Comparison of ENCODE assay signal across 15 cellular contexts in genomic region chr10:72186213-72186612, GRCh38. TPM values are rescaled to one million over a fixed set of nuclear protein-coding genes. Genes with fewer than 3 reads are reported as not detected.
DNase-seq lines count a peak whose midpoint lies in the region; ATAC-seq, FAIRE-seq and TF ChIP-seq lines count a peak whose summit lies in the region.
"Had no signal": no experiment of that assay in that cellular context is flagged by ENCODE, and none has a peak within 500 bp of the region (broad histone marks: within the 10 kb centered on the region; RNA-seq: fewer than 3 reads in every experiment).

No MANE protein-coding gene starts in this region.

- no peak overlapping the region for H4K12ac ChIP-seq in trophoblast cell (ENCODE audit: low read depth, low read length)

- H3K9me3 ChIP-seq in right lobe of liver (no peaks in the 10 kb centered on the region), HepG2 (ENCODE audit: low read length) (no peaks in the 10 kb centered on the region), gastroesophageal sphincter (no peaks in the 10 kb centered on the region), trophoblast cell (ENCODE audit: insufficient read depth, low read depth, low read length) (peaks cover 2% of the 10 kb centered on the region)
- H3K9me3 ChIP-seq: HAP-1 had no signal

- H3K18ac ChIP-seq in trophoblast cell (ENCODE audit: low read length): no peak overlapping the region

- peak overlapping the region; percentile 3 to 75 (median 48) for H3K27ac ChIP-seq in right lobe of liver
- H3K27ac ChIP-seq in HepG2 (ENCODE audit: extremely low read length, insufficient read depth, low read length): no peak overlapping the region
- peak overlapping the region; percentile 74 to 78 (median 75) for H3K27ac ChIP-seq in gastroesophageal sphincter
- no peak overlapping the region for H3K27ac ChIP-seq in trophoblast cell (ENCODE audit: low read depth, low read length)
- H3K27ac ChIP-seq: neutrophil had no signal

- TF ChIP-seq EP300 in HepG2 (IDR thresholded peaks at IDR 0.05; ENCODE audit: low read depth in 2 of 2, low read length in 2 of 2) (no peak), HepG2 (CRISPR knock-in tag; IDR thresholded peaks at IDR 0.05; ENCODE audit: borderline replicate concordance) (no peak), gastroesophageal sphincter (IDR thresholded peaks at IDR 0.05) (no peak)

- no peaks in the 10 kb centered on the region for H3K27me3 Mint-ChIP-seq in chondrocyte (ENCODE audit: low read depth)

- H2BK120ac ChIP-seq in trophoblast cell (ENCODE audit: insufficient read depth, low read length, poor library complexity): no peak overlapping the region

- CTCF ChIA-PET in HepG2 (lab: Yijun Ruan, JAX; ENCODE audit: low intra/inter-chr PET ratio, low total read pairs): no interaction called here

- no peaks in the 10 kb centered on the region for H3K27me3 ChIP-seq in right lobe of liver
- no peaks in the 10 kb centered on the region for H3K27me3 ChIP-seq in HepG2 (ENCODE audit: control insufficient read depth in 1 of 2, insufficient read depth in 2 of 2, low read length in 2 of 2)
- no peaks in the 10 kb centered on the region for H3K27me3 ChIP-seq in gastroesophageal sphincter
- H3K27me3 ChIP-seq in trophoblast cell (ENCODE audit: insufficient read depth, low read length): no peaks in the 10 kb centered on the region
- H3K27me3 ChIP-seq: neutrophil had no signal

- FAIRE-seq in HepG2 (lab: Jason Lieb, UNC): no peak
- FAIRE-seq: G401.6 had no signal

- no peak overlapping the region for H2BK5ac ChIP-seq in trophoblast cell (ENCODE audit: low read depth, low read length, poor library complexity)

- H3K4me1 ChIP-seq in right lobe of liver: no peaks in the 10 kb centered on the region
- no peaks in the 10 kb centered on the region for H3K4me1 ChIP-seq in HepG2 (ENCODE audit: insufficient read depth, low read length)
- H3K4me1 ChIP-seq in gastroesophageal sphincter: peaks cover 0 to 5% (median 0%) of the 10 kb centered on the region in 3 donors
- H3K4me1 ChIP-seq in trophoblast cell (ENCODE audit: control insufficient read depth in 1 of 2, insufficient read depth in 2 of 2, low read length in 2 of 2): no peaks in the 10 kb centered on the region
- H3K4me1 ChIP-seq: HAP-1 had no signal

- no peaks in the 10 kb centered on the region for H3K79me1 ChIP-seq in trophoblast cell (ENCODE audit: low read length)

- no peak overlapping the region for H3K4me2 ChIP-seq in HepG2 (ENCODE audit: low read depth, low read length)
- no peak overlapping the region for H3K4me2 ChIP-seq in trophoblast cell (ENCODE audit: low read length)

- H3K36me3 ChIP-seq in right lobe of liver (no peaks in the 10 kb centered on the region), HepG2 (replicated peaks in 1 of 2; ENCODE audit: control insufficient read depth in 1 of 2, insufficient read depth in 2 of 2, low read length in 2 of 2) (peaks cover 0 to 5% of the 10 kb centered on the region in 2 experiments; a peak in 1 of 5 replicates), gastroesophageal sphincter (peaks cover 0 to 52% of the 10 kb centered on the region in 2 donors), trophoblast cell (ENCODE audit: control insufficient read depth in 1 of 2, insufficient read depth in 2 of 2, low read length in 2 of 2) (peaks cover 5 to 9% of the 10 kb centered on the region in 2 experiments)
- H3K36me3 ChIP-seq: HAP-1 had no signal

- intact Hi-C loops in right lobe of liver (cut with DNase I): no loop called here
- intact Hi-C loops in HepG2 (cut with micrococcal nuclease; ENCODE audit: unreplicated experiment): no loop called here

- H3K4me3 Mint-ChIP-seq in chondrocyte (ENCODE audit: unreplicated experiment): no peak overlapping the region

- peaks cover 10% of the 10 kb centered on the region for H3K9me3 Mint-ChIP-seq in chondrocyte (ENCODE audit: low read depth)

- H4K8ac ChIP-seq in trophoblast cell (ENCODE audit: low read depth, low read length): no peak overlapping the region

- in situ Hi-C loops in HepG2 (cut with HindIII; ENCODE audit: extremely low pct_ligation_motif_present, low pct_unique_long_range_greater_than_20kb): no loop called here

- H2BK12ac ChIP-seq in trophoblast cell (ENCODE audit: low read length): no peak overlapping the region

- no peak overlapping the region for H3K23ac ChIP-seq in trophoblast cell (ENCODE audit: low read length)

- no TSS peak for BruUV-seq in HepG2 (replicated peaks; lab: Mats Ljungman, UMichigan)

- TF ChIP-seq CTCF in right lobe of liver (IDR thresholded peaks at IDR 0.05) (no peak), HepG2 (CRISPR knock-in tag; IDR thresholded peaks at IDR 0.05) (no peak), gastroesophageal sphincter (IDR thresholded peaks at IDR 0.05) (no peak), chondrocyte (IDR thresholded peaks at IDR 0.05) (no peak)

- peak in 2 of 4 donors; percentile 13 to 43 for ATAC-seq in right lobe of liver
- ATAC-seq in HepG2: no peak
- ATAC-seq in gastroesophageal sphincter: peak; percentile 81
- no peak for ATAC-seq in GM18858 (IDR thresholded peaks at IDR 0.05; ENCODE audit: unreplicated experiment)
- no peak for ATAC-seq in HG03139 (IDR thresholded peaks at IDR 0.05; ENCODE audit: unreplicated experiment)

- peaks cover 17% of the 10 kb centered on the region for H3K36me3 Mint-ChIP-seq in chondrocyte (ENCODE audit: low read depth)

- POLR2A ChIA-PET in HepG2 (lab: Yijun Ruan, JAX): no interaction called here

- H2AK5ac ChIP-seq in trophoblast cell (ENCODE audit: low read length): no peak overlapping the region

- DNase-seq in right lobe of liver (no peak), HepG2 (ENCODE audit: low spot score) (no peak), trophoblast cell (peak; percentile 5 to 55), NCI-H1694 treated with DMSO at 0.1 percent for 48 hours (lab: John Stamatoyannopoulos, UW) (no peak), chondrocyte (ENCODE audit: low spot score) (no peak)
- DNase-seq: ACHN; activated CD8-positive, alpha-beta memory T cell treated with anti-CD3 and anti-CD28 coated beads for 24 hours; NCI-H1092; T-helper 1 cell had no signal

- H3K9ac ChIP-seq in HepG2 (ENCODE audit: insufficient read depth, low read depth, low read length) (no peak overlapping the region), trophoblast cell (ENCODE audit: low read length) (no peak overlapping the region)

- no peak overlapping the region for H4K91ac ChIP-seq in trophoblast cell (ENCODE audit: low read depth, low read length)

- TF ChIP-seq RAD21 in HepG2 (CRISPR knock-in tag; IDR thresholded peaks at IDR 0.05): no peak

- no peak for TF ChIP-seq POLR2A in right lobe of liver (IDR thresholded peaks at IDR 0.05)
- no peak for TF ChIP-seq POLR2A in HepG2 (IDR thresholded peaks at IDR 0.05; ENCODE audit: insufficient read depth in 1 of 2, low read depth in 2 of 2, low read length in 2 of 2)
- TF ChIP-seq POLR2A in gastroesophageal sphincter (IDR thresholded peaks at IDR 0.05): no peak

- H3K14ac ChIP-seq in trophoblast cell (ENCODE audit: low read length): no peak overlapping the region

- no peak overlapping the region for H3K4ac ChIP-seq in trophoblast cell (ENCODE audit: low read depth, low read length)

- peaks cover 6% of the 10 kb centered on the region for H3K4me1 Mint-ChIP-seq in chondrocyte (ENCODE audit: low read depth)

- H3K79me2 ChIP-seq in HepG2 (ENCODE audit: insufficient read depth, low read length): no peaks in the 10 kb centered on the region
- no peaks in the 10 kb centered on the region for H3K79me2 ChIP-seq in trophoblast cell (ENCODE audit: control insufficient read depth, insufficient read depth, low read length, poor library complexity)

- H3K27ac Mint-ChIP-seq in chondrocyte (ENCODE audit: unreplicated experiment): no peak overlapping the region

- no peaks in the 10 kb centered on the region for H4K20me1 ChIP-seq in HepG2 (ENCODE audit: insufficient read depth, low read length)

- H3K4me3 ChIP-seq in right lobe of liver (no peak overlapping the region), HepG2 (replicated peaks in 1 of 3; ENCODE audit: insufficient read depth in 1 of 3, low read depth in 2 of 3, low read length in 3 of 3) (no peak overlapping the region), gastroesophageal sphincter (no peak overlapping the region), trophoblast cell (ENCODE audit: low read depth, low read length) (no peak overlapping the region)
- H3K4me3 ChIP-seq: HAP-1 had no signal

- no peak overlapping the region for H2AFZ ChIP-seq in HepG2 (ENCODE audit: low read length)
- H2AFZ ChIP-seq in trophoblast cell (ENCODE audit: insufficient read depth, low read length, poor library complexity): no peak overlapping the region

RNA-seq across cellular contexts. Expression of gene ANAPC16, which starts 29.6 kb away (rescaled TPM):
- 10 to 100 TPM; 38.6 to 79.2 (median 51.3) TPM for total RNA-seq in right lobe of liver
- total RNA-seq in HepG2 (2016; rRNA removed; fragmentation: Illumina TruSeq; extraction: Trizol): 74.8 and 95.6 TPM in 2 replicates
- total RNA-seq in HepG2 (2016; cell fraction: cytosol; rRNA removed; fragmentation: Illumina TruSeq; extraction: Trizol; ENCODE audit: low read depth): 91.2 and 103 TPM in 2 replicates
- total RNA-seq in HepG2 (2016; cell fraction: insoluble cytoplasmic fraction; rRNA removed; fragmentation: Illumina TruSeq; extraction: Trizol): 76.8 and 94.9 TPM in 2 replicates
- total RNA-seq in HepG2 (2016; cell fraction: membrane; rRNA removed; fragmentation: Illumina TruSeq; extraction: Trizol): 149 and 166 TPM in 2 replicates
- 25.8 and 31.4 TPM in 2 replicates for total RNA-seq in HepG2 (2016; cell fraction: nucleus; rRNA removed; fragmentation: Illumina TruSeq; extraction: Trizol)
- polyA plus RNA-seq in HepG2 (2011; rRNA removed): 70.4 and 89.4 TPM in 2 replicates
- polyA plus RNA-seq in HepG2 (2011; cell fraction: cytosol; rRNA removed): 49.3 and 62.9 TPM in 2 replicates
- 10.9 and 14.2 TPM in 2 replicates for polyA plus RNA-seq in HepG2 (2011; cell fraction: nucleus; rRNA removed)
- 59.2 and 62.8 TPM in 2 replicates for polyA plus RNA-seq in HepG2 (2012)
- polyA plus RNA-seq in HepG2 (2016; cell fraction: cytosol; fragmentation: Illumina TruSeq; extraction: Trizol; ENCODE audit: low read depth): 138 and 184 TPM in 2 replicates
- polyA plus RNA-seq in HepG2 (2016; cell fraction: insoluble cytoplasmic fraction; fragmentation: Illumina TruSeq; extraction: Trizol; ENCODE audit: low read depth): 106 and 114 TPM in 2 replicates
- 159 and 184 TPM in 2 replicates for polyA plus RNA-seq in HepG2 (2016; cell fraction: membrane; fragmentation: Illumina TruSeq; extraction: Trizol; ENCODE audit: low read depth)
- polyA plus RNA-seq in HepG2 (2016; cell fraction: nucleus; fragmentation: Illumina TruSeq; extraction: Trizol; ENCODE audit: insufficient read depth, low read depth): 52.6 and 58.6 TPM in 2 replicates
- 27.8 and 41.1 TPM in 2 replicates for polyA minus RNA-seq in HepG2 (2011; rRNA and poly(A)+ RNA removed; ENCODE audit: low replicate concordance)
- 13.3 and 15.2 TPM in 2 replicates for polyA minus RNA-seq in HepG2 (2011; cell fraction: cytosol; rRNA and poly(A)+ RNA removed)
- 9.3 and 13.2 TPM in 2 replicates for polyA minus RNA-seq in HepG2 (2011; cell fraction: nucleus; rRNA and poly(A)+ RNA removed)
- 100 to 1,000 TPM; 133 to 196 (median 156) TPM for total RNA-seq in gastroesophageal sphincter
- polyA plus RNA-seq in trophoblast cell (2013): 51.1 and 52.7 TPM in 2 replicates
- 48.5 to 54.4 TPM (median 52.9 TPM) in 3 replicates for total RNA-seq in chondrocyte

RNA-seq across cellular contexts. Expression of gene ASCC1, which starts 29.9 kb away (rescaled TPM):
- total RNA-seq in right lobe of liver (10 to 100 TPM; 12.0 to 26.5 (median 14.5) TPM), HepG2 (2016; rRNA removed; fragmentation: Illumina TruSeq; extraction: Trizol) (30.1 and 51.0 TPM in 2 replicates), gastroesophageal sphincter (10 to 100 TPM; 24.4 to 42.4 (median 35.2) TPM), chondrocyte (31.6 to 36.8 TPM (median 35.4 TPM) in 3 replicates)
- total RNA-seq in HepG2 (2016; cell fraction: cytosol; rRNA removed; fragmentation: Illumina TruSeq; extraction: Trizol; ENCODE audit: low read depth): 5.7 and 7.9 TPM in 2 replicates
- total RNA-seq in HepG2 (2016; cell fraction: insoluble cytoplasmic fraction; rRNA removed; fragmentation: Illumina TruSeq; extraction: Trizol): 31.9 and 52.7 TPM in 2 replicates
- total RNA-seq in HepG2 (2016; cell fraction: membrane; rRNA removed; fragmentation: Illumina TruSeq; extraction: Trizol): 8.5 and 11.2 TPM in 2 replicates
- 19.7 and 20.4 TPM in 2 replicates for total RNA-seq in HepG2 (2016; cell fraction: nucleus; rRNA removed; fragmentation: Illumina TruSeq; extraction: Trizol)
- 16.6 and 21.6 TPM in 2 replicates for polyA plus RNA-seq in HepG2 (2011; rRNA removed)
- polyA plus RNA-seq in HepG2 (2011; cell fraction: cytosol; rRNA removed): 12.4 and 18.1 TPM in 2 replicates
- polyA plus RNA-seq in HepG2 (2011; cell fraction: nucleus; rRNA removed): 7.4 and 10.0 TPM in 2 replicates
- polyA plus RNA-seq in HepG2 (2012): 23.8 and 25.1 TPM in 2 replicates
- polyA plus RNA-seq in HepG2 (2016; cell fraction: cytosol; fragmentation: Illumina TruSeq; extraction: Trizol; ENCODE audit: low read depth): 2.5 and 3.4 TPM in 2 replicates
- 47.4 and 47.8 TPM in 2 replicates for polyA plus RNA-seq in HepG2 (2016; cell fraction: insoluble cytoplasmic fraction; fragmentation: Illumina TruSeq; extraction: Trizol; ENCODE audit: low read depth)
- polyA plus RNA-seq in HepG2 (2016; cell fraction: membrane; fragmentation: Illumina TruSeq; extraction: Trizol; ENCODE audit: low read depth): 5.9 and 6.9 TPM in 2 replicates
- polyA plus RNA-seq in HepG2 (2016; cell fraction: nucleus; fragmentation: Illumina TruSeq; extraction: Trizol; ENCODE audit: insufficient read depth, low read depth): 22.3 and 27.0 TPM in 2 replicates
- polyA minus RNA-seq in HepG2 (2011; rRNA and poly(A)+ RNA removed; ENCODE audit: low replicate concordance): 21.8 and 33.7 TPM in 2 replicates
- 16.5 and 21.2 TPM in 2 replicates for polyA minus RNA-seq in HepG2 (2011; cell fraction: cytosol; rRNA and poly(A)+ RNA removed)
- 25.8 and 32.3 TPM in 2 replicates for polyA minus RNA-seq in HepG2 (2011; cell fraction: nucleus; rRNA and poly(A)+ RNA removed)
- 33.6 and 35.4 TPM in 2 replicates for polyA plus RNA-seq in trophoblast cell (2013)

Comparison
In these comparisons a context has a peak if more than half of its experiments do, and no peak if none do; other contexts are left out.
1. H3K27ac ChIP-seq: peak in right lobe of liver (3 of 3) and gastroesophageal sphincter (4 of 4); none in HepG2 (single experiment) and trophoblast cell (single experiment).
2. DNase-seq: peak in trophoblast cell (2 of 2); none in right lobe of liver (0 of 3), HepG2 (single experiment), NCI-H1694 treated with DMSO at 0.1 percent for 48 hours (single experiment) and chondrocyte (single experiment).